1 cellular context compared by ENCODE assay signal in genomic region chr21:46459356-46460112, GRCh38.
A peak's percentile ranks its signal among the peaks of the same experiment; 100 is the strongest.
TF ChIP-seq lines count a peak whose summit lies in the region.

No MANE protein-coding gene starts in this region.

TF ChIP-seq in K562, 482 proteins besides CTCF, POLR2A, EP300 and RAD21 (continued from another document):
- TF ChIP-seq ZBTB40 (IDR thresholded peaks at IDR 0.05), result 0 out of 2 replicates have a peak, but pooled peaks have one; percentile 13
- no peak for TF ChIP-seq ZBTB40 (CRISPR knock-in tag; IDR thresholded peaks at IDR 0.05)
- peak; percentile 45; the same call in 1 of the 2 replicates for TF ChIP-seq NFE2 (IDR thresholded peaks at IDR 0.05; ENCODE audit: low read depth)
- 0 out of 2 replicates have a peak, but pooled peaks have one; percentile 25 for TF ChIP-seq REST (CRISPR knock-in tag; IDR thresholded peaks at IDR 0.05; ENCODE audit: low read depth)
- TF ChIP-seq NFIC (IDR thresholded peaks at IDR 0.05), result peak; percentile 31; the same call in 1 of the 2 replicates
- no peak for TF ChIP-seq KLF6 (CRISPR knock-in tag; IDR thresholded peaks at IDR 0.05; ENCODE audit: borderline replicate concordance)
- peak; percentile 33; the same call in 1 of the 2 replicates for TF ChIP-seq L3MBTL2 (IDR thresholded peaks at IDR 0.05)
- TF ChIP-seq ARID4B (CRISPR knock-in tag; IDR thresholded peaks at IDR 0.05), result 0 out of 2 replicates have a peak, but pooled peaks have one; percentile 2
- peak in 1 of 2 experiments; percentile 17; a peak in 1 of 4 replicates for TF ChIP-seq NRF1 (conservative IDR thresholded peaks at IDR 0.05 in 1 of 2, IDR thresholded peaks at IDR 0.05 in 1 of 2)
- TF ChIP-seq UBTF (IDR thresholded peaks at IDR 0.05; ENCODE audit: borderline replicate concordance in 1 of 2, low read depth in 2 of 2, low read length in 2 of 2), result peak in 1 of 2 experiments; percentile 43; a peak in 1 of 4 replicates
- no peak for TF ChIP-seq ADNP (tag; IDR thresholded peaks at IDR 0.05)
- TF ChIP-seq HDAC2 (IDR thresholded peaks at IDR 0.05), result 0 out of 2 replicates have a peak, but pooled peaks have one; percentile 19
- TF ChIP-seq E2F6 (IDR thresholded peaks at IDR 0.05; ENCODE audit: borderline replicate concordance in 1 of 2, extremely low read depth in 1 of 2, insufficient read depth in 1 of 2, insufficient read length in 1 of 2, low read depth in 1 of 2, low read length in 1 of 2, poor library complexity in 1 of 2, severe bottlenecking in 1 of 2), result peak in 1 of 2 experiments; percentile 6
- peak; percentile 76; the same call in 1 of the 2 replicates for TF ChIP-seq ZBTB7A (IDR thresholded peaks at IDR 0.05; ENCODE audit: borderline replicate concordance, control insufficient read depth, low read depth, low read length)
- 0 out of 2 replicates have a peak, but pooled peaks have one; percentile 6 for TF ChIP-seq SMC3 (conservative IDR thresholded peaks at IDR 0.05; ENCODE audit: insufficient read depth, low read depth, low read length)
- TF ChIP-seq, protein P1, sequence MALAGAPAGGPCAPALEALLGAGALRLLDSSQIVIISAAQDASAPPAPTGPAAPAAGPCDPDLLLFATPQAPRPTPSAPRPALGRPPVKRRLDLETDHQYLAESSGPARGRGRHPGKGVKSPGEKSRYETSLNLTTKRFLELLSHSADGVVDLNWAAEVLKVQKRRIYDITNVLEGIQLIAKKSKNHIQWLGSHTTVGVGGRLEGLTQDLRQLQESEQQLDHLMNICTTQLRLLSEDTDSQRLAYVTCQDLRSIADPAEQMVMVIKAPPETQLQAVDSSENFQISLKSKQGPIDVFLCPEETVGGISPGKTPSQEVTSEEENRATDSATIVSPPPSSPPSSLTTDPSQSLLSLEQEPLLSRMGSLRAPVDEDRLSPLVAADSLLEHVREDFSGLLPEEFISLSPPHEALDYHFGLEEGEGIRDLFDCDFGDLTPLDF (CRISPR knock-in tag; IDR thresholded peaks at IDR 0.05), result no peak
- no peak for TF ChIP-seq ILF3 (IDR thresholded peaks at IDR 0.05; ENCODE audit: borderline replicate concordance)
- TF ChIP-seq ZNF263 (CRISPR knock-in tag; IDR thresholded peaks at IDR 0.05; ENCODE audit: borderline replicate concordance), result 0 out of 2 replicates have a peak, but pooled peaks have one; percentile 18
TF ChIP-seq in K562: peak in this region for 13.
